In genomic region chr6:133767571-133767970, GRCh38 we compare ENCODE assay signal across 1 cellular context.
TF ChIP-seq lines count a peak whose summit lies in the region.

No MANE protein-coding gene starts in this region.

TF ChIP-seq in GM23338, 12 proteins besides CTCF, POLR2A, EP300 and RAD21 (continued from another document):
- TF ChIP-seq, protein P1, sequence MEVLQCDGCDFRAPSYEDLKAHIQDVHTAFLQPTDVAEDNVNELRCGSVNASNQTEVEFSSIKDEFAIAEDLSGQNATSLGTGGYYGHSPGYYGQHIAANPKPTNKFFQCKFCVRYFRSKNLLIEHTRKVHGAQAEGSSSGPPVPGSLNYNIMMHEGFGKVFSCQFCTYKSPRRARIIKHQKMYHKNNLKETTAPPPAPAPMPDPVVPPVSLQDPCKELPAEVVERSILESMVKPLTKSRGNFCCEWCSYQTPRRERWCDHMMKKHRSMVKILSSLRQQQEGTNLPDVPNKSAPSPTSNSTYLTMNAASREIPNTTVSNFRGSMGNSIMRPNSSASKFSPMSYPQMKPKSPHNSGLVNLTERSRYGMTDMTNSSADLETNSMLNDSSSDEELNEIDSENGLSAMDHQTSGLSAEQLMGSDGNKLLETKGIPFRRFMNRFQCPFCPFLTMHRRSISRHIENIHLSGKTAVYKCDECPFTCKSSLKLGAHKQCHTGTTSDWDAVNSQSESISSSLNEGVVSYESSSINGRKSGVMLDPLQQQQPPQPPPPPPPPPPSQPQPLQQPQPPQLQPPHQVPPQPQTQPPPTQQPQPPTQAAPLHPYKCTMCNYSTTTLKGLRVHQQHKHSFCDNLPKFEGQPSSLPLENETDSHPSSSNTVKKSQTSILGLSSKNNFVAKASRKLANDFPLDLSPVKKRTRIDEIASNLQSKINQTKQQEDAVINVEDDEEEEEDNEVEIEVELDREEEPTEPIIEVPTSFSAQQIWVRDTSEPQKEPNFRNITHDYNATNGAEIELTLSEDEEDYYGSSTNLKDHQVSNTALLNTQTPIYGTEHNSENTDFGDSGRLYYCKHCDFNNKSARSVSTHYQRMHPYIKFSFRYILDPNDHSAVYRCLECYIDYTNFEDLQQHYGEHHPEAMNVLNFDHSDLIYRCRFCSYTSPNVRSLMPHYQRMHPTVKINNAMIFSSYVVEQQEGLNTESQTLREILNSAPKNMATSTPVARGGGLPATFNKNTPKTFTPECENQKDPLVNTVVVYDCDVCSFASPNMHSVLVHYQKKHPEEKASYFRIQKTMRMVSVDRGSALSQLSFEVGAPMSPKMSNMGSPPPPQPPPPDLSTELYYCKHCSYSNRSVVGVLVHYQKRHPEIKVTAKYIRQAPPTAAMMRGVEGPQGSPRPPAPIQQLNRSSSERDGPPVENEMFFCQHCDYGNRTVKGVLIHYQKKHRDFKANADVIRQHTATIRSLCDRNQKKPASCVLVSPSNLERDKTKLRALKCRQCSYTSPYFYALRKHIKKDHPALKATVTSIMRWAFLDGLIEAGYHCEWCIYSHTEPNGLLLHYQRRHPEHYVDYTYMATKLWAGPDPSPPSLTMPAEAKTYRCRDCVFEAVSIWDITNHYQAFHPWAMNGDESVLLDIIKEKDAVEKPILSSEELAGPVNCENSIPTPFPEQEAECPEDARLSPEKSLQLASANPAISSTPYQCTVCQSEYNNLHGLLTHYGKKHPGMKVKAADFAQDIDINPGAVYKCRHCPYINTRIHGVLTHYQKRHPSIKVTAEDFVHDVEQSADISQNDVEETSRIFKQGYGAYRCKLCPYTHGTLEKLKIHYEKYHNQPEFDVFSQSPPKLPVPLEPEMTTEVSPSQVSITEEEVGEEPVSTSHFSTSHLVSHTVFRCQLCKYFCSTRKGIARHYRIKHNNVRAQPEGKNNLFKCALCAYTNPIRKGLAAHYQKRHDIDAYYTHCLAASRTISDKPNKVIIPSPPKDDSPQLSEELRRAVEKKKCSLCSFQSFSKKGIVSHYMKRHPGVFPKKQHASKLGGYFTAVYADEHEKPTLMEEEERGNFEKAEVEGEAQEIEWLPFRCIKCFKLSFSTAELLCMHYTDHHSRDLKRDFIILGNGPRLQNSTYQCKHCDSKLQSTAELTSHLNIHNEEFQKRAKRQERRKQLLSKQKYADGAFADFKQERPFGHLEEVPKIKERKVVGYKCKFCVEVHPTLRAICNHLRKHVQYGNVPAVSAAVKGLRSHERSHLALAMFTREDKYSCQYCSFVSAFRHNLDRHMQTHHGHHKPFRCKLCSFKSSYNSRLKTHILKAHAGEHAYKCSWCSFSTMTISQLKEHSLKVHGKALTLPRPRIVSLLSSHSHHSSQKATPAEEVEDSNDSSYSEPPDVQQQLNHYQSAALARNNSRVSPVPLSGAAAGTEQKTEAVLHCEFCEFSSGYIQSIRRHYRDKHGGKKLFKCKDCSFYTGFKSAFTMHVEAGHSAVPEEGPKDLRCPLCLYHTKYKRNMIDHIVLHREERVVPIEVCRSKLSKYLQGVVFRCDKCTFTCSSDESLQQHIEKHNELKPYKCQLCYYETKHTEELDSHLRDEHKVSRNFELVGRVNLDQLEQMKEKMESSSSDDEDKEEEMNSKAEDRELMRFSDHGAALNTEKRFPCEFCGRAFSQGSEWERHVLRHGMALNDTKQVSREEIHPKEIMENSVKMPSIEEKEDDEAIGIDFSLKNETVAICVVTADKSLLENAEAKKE (CRISPR knock-in tag; IDR thresholded peaks at IDR 0.05): no peak
